Comparison of ENCODE assay signal across 18 cellular contexts in genomic region chr16:3964686-3965290, GRCh38.
"Had no signal": no experiment of that assay in that cellular context is flagged by ENCODE, and none has a peak within 500 bp of the region (broad histone marks: within the 10 kb centered on the region; RNA-seq: fewer than 3 reads in every experiment).

No MANE protein-coding gene starts in this region.

- H3K27ac ChIP-seq: gastroesophageal sphincter, right lobe of liver, thyroid gland had no signal

- H3K9me3 ChIP-seq: gastroesophageal sphincter, right lobe of liver, thyroid gland had no signal

- H3K9me3 Mint-ChIP-seq: activated CD4-positive, alpha-beta memory T cell treated with anti-CD3 and anti-CD28 coated beads, Interleukin-2, amount 10 ng/mL, durations not matched to agents 7 days and 5 days; stimulated activated effector memory CD8-positive, alpha-beta T cell treated with anti-CD3 and anti-CD28 coated beads, Interleukin-12 subunit alpha, Interleukin-12 subunit beta, amount 100 ng/mL, for 72 hours; T-cell had no signal

- H3K4me1 ChIP-seq: right lobe of liver had no signal

- H3K4me3 Mint-ChIP-seq: activated CD4-positive, alpha-beta memory T cell treated with anti-CD3 and anti-CD28 coated beads, Interleukin-2, amount 10 ng/mL, durations not matched to agents 7 days and 5 days; activated CD8-positive, alpha-beta memory T cell treated with anti-CD3 and anti-CD28 coated beads, Interleukin-2, amount 10 ng/mL, durations not matched to agents 7 days and 5 days; activated naive CD8-positive, alpha-beta T cell; nephron progenitor cell; stimulated activated effector memory CD8-positive, alpha-beta T cell treated with anti-CD3 and anti-CD28 coated beads, Interleukin-12 subunit alpha, Interleukin-12 subunit beta, amount 100 ng/mL, for 72 hours; T-cell had no signal

- H3K27me3 ChIP-seq: gastroesophageal sphincter, heart right ventricle, right lobe of liver, thyroid gland had no signal

- H3K4me3 ChIP-seq: gastroesophageal sphincter, heart right ventricle, right lobe of liver, thyroid gland had no signal

- ATAC-seq: activated CD8-positive, alpha-beta memory T cell treated with anti-CD3 and anti-CD28 coated beads, Interleukin-2, amount 10 ng/mL, durations not matched to agents 7 days and 5 days; gastroesophageal sphincter; left ventricle myocardium superior; right lobe of liver; SK-N-SH treated with all-trans-retinoic acid at 6 μM for 48 hours; stimulated activated effector memory CD8-positive, alpha-beta T cell treated with anti-CD3 and anti-CD28 coated beads, Interleukin-12 subunit alpha, Interleukin-12 subunit beta, amount 100 ng/mL, for 72 hours; T-cell had no signal

- H3K27ac Mint-ChIP-seq: activated CD4-positive, alpha-beta memory T cell treated with anti-CD3 and anti-CD28 coated beads, Interleukin-2, amount 10 ng/mL, durations not matched to agents 7 days and 5 days; activated CD8-positive, alpha-beta memory T cell treated with anti-CD3 and anti-CD28 coated beads, Interleukin-2, amount 10 ng/mL, durations not matched to agents 7 days and 5 days; activated naive CD8-positive, alpha-beta T cell; stimulated activated effector memory CD8-positive, alpha-beta T cell treated with anti-CD3 and anti-CD28 coated beads, Interleukin-12 subunit alpha, Interleukin-12 subunit beta, amount 100 ng/mL, for 72 hours had no signal

- DNase-seq: activated CD4-positive, alpha-beta memory T cell treated with anti-CD3 and anti-CD28 coated beads, Interleukin-2, amount 10 ng/mL, durations not matched to agents 7 days and 5 days; activated CD4-positive, alpha-beta T cell treated with anti-CD3 and anti-CD28 coated beads for 48 hours; activated CD4-positive, CD25-positive, alpha-beta regulatory T cell; activated CD8-positive, alpha-beta memory T cell treated with anti-CD3 and anti-CD28 coated beads, Interleukin-2, amount 10 ng/mL, durations not matched to agents 7 days and 5 days; heart right ventricle; left ventricle myocardium superior; mesendoderm; nephron progenitor cell; right lobe of liver; stimulated activated CD4-positive, alpha-beta T cell treated with anti-CD3 and anti-CD28 coated beads, Interleukin-15, amount 100 ng/mL, for 24 hours; stimulated activated CD4-positive, alpha-beta T cell treated with anti-CD3 and anti-CD28 coated beads, Interleukin-4, amount 100 ng/mL, for 1 hour; T-cell; T1000; thyroid gland had no signal

- H3K27me3 Mint-ChIP-seq: activated CD4-positive, alpha-beta memory T cell treated with anti-CD3 and anti-CD28 coated beads, Interleukin-2, amount 10 ng/mL, durations not matched to agents 7 days and 5 days; activated naive CD8-positive, alpha-beta T cell; T-cell had no signal
